ENCODE assay signal across 1 cellular context in genomic region chr9:134566936-134567335, GRCh38.
TF ChIP-seq lines count a peak whose summit lies in the region.

No MANE protein-coding gene starts in this region.

TF ChIP-seq in IMR-90, 13 proteins besides CTCF, POLR2A, EP300 and RAD21 (continued from another document):
- TF ChIP-seq MAFK (IDR thresholded peaks at IDR 0.05; ENCODE audit: low read depth, low read length) (no peak), MAZ (IDR thresholded peaks at IDR 0.05; ENCODE audit: borderline replicate concordance, low read depth, low read length) (no peak), RFX5 (IDR thresholded peaks at IDR 0.05; ENCODE audit: low read depth, low read length) (no peak), NFE2L2 (IDR thresholded peaks at IDR 0.05; ENCODE audit: low read depth, low read length) (no peak)
TF ChIP-seq in IMR-90: peak in this region for 0.
